Comparison of ENCODE assay signal across 2 cellular contexts in genomic region chr19:13275016-13275722, GRCh38.
TF ChIP-seq lines count a peak whose summit lies in the region.

No MANE protein-coding gene starts in this region.

TF ChIP-seq in HepG2, 621 proteins besides CTCF, POLR2A, EP300 and RAD21 (continued from another document):
- TF ChIP-seq TFDP2 (CRISPR knock-in tag; IDR thresholded peaks at IDR 0.05) (no peak), YY1 (IDR thresholded peaks at IDR 0.05; ENCODE audit: insufficient read depth, insufficient replicate concordance, low read depth, low read length) (peak; percentile 23)

TF ChIP-seq in Ishikawa, 13 proteins besides CTCF, POLR2A, EP300 and RAD21 (continued from another document):
- TF ChIP-seq REST (IDR thresholded peaks at IDR 0.05; ENCODE audit: low read depth), result no peak
- TF ChIP-seq YY1 (IDR thresholded peaks at IDR 0.05; ENCODE audit: low read depth), result 0 out of 2 replicates have a peak, but pooled peaks have one; percentile 26
